In the genomic region with DNA sequence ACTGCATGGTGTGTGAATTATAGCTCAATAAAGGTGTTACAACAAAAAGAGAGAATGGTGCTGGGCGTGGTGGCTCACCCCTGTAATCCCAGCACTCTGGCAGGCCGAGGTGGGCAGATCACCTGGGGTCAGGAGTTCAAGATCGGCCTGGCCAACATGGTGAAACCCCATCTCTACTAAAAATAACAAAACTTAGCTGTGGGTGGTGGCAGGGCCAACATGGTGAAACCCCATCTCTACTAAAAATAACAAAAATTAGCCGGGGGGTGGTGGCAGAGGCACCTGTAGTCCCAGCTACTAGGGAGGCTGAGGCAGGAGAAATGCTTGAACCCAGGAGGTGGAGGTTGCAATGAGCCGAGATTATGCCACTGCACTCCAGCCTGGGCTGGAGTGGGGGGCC, we compare ENCODE assay signal across 1 cellular context.
TF ChIP-seq lines count a peak whose summit lies in the region.

No MANE protein-coding gene starts in this region.

TF ChIP-seq in GM12878, 131 proteins besides CTCF, POLR2A, EP300 and RAD21:
- 0 out of 2 replicates have a peak, but pooled peaks have one; percentile 58 for TF ChIP-seq MEF2A (IDR thresholded peaks at IDR 0.05; ENCODE audit: insufficient read depth, low read depth, low read length)
- TF ChIP-seq MEF2B (IDR thresholded peaks at IDR 0.05; ENCODE audit: partially characterized antibody, poor library complexity, severe bottlenecking): peak; percentile 70
- TF ChIP-seq NR2F1 (conservative IDR thresholded peaks at IDR 0.05): peak; percentile 67; the same call in 1 of the 2 replicates
